Comparison of ENCODE assay signal across 9 cellular contexts in the genomic region with DNA sequence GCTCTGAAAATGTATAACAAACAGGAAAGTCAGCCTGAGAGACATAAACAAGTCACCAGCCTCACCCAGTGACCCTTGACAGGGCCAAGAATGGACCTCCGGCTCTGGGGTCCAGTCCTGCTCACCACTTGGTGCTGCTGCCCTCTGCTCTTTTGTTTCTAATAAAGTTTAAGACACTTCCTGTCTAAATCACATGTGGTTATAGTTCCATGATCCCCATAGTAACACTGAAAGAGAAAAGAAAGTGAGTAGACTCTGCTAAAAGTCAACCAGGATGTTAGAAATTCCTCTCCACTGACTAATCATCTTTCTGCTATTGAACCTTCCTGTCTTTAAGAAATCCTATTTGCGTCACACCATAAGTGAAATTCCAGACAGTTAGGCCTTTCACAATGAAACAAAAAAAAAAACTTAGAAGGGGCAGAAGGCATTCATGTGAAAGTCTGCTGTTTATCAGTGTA.
DNase-seq lines count a peak whose midpoint lies in the region; ATAC-seq, FAIRE-seq and TF ChIP-seq lines count a peak whose summit lies in the region.
"Had no signal": no experiment of that assay in that cellular context is flagged by ENCODE, and none has a peak within 500 bp of the region (broad histone marks: within the 10 kb centered on the region; RNA-seq: fewer than 3 reads in every experiment).

No MANE protein-coding gene starts in this region.

- peak overlapping the region in 2 of 4 donors; percentile 9 to 30 for H3K27ac ChIP-seq in pancreas

- no peaks in the 10 kb centered on the region for H3K4me1 ChIP-seq in pancreas

- no peaks in the 10 kb centered on the region for H3K9me3 ChIP-seq in pancreas

- H3K36me3 ChIP-seq in pancreas = no peaks in the 10 kb centered on the region

- WGBS in pancreas, 2 donors = 53 to 68% methylated on average over 2 of the region's 2 CpGs

- intact Hi-C loops in pancreas (cut with DNase I) = no loop called here

- ATAC-seq in pancreas = peak in 3 of 4 donors; percentile 61 to 82 (median 69)
- ATAC-seq in HG03045 (IDR thresholded peaks at IDR 0.05; ENCODE audit: unreplicated experiment) = no peak

- no peaks in the 10 kb centered on the region for H3K27me3 ChIP-seq in pancreas

- FAIRE-seq in RCC 7860 (lab: Jason Lieb, UNC) (peak; percentile 99), pancreas (lab: Jason Lieb, UNC) (peak; percentile 32)

- DNase-seq in EH (ENCODE audit: low read depth) = peak; percentile 99
- DNase-seq in RCC 7860 (ENCODE audit: low spot score) = peak; percentile 100
- DNase-seq in fibroblast of peridontal ligament (ENCODE audit: extremely low read depth) = peak; percentile 100
- no peak for DNase-seq in pancreas
- no peak for DNase-seq in NCI-H2227 treated with DMSO at 0.1 percent for 48 hours (lab: John Stamatoyannopoulos, UW)
- DNase-seq in NCI-H1417 (lab: John Stamatoyannopoulos, UW) = no peak
- DNase-seq in NCI-H774 (lab: John Stamatoyannopoulos, UW) = no peak
- DNase-seq: NCI-H524 had no signal

- H3K4me3 ChIP-seq in pancreas = no peak overlapping the region

- no peak for TF ChIP-seq CTCF in pancreas (IDR thresholded peaks at IDR 0.05)

Comparison
In these comparisons a context has a peak if more than half of its experiments do, and no peak if none do; other contexts are left out.
1. DNase-seq: peak in EH (single experiment), RCC 7860 (single experiment) and fibroblast of peridontal ligament (single experiment); none in pancreas (0 of 6), NCI-H2227 treated with DMSO at 0.1 percent for 48 hours (single experiment), NCI-H1417 (0 of 3) and NCI-H774 (single experiment).